In genomic region chr1:207822124-207822601, GRCh38 we compare ENCODE assay signal across 7 cellular contexts.
DNase-seq lines count a peak whose midpoint lies in the region; ATAC-seq and TF ChIP-seq lines count a peak whose summit lies in the region.

No MANE protein-coding gene starts in this region.

- TF ChIP-seq CTCF in gastrocnemius medialis (IDR thresholded peaks at IDR 0.05 in 4 of 5, conservative IDR thresholded peaks at IDR 0.05 in 1 of 5) = no peak

- DNase-seq in activated naive CD4-positive, alpha-beta T cell treated with anti-CD3 and anti-CD28 coated beads, Interleukin-2, amount 50 U/mL, for 72 hours (ENCODE audit: low spot score in 2 of 2) = no peak
- peak in 1 of 2 donors; percentile 32 for DNase-seq in gastrocnemius medialis
- DNase-seq in NCI-H748 treated with DMSO at 0.1 percent for 48 hours (lab: John Stamatoyannopoulos, UW) = no peak
- DNase-seq in NCI-H2227 treated with DMSO at 0.1 percent for 48 hours (lab: John Stamatoyannopoulos, UW) = no peak
- DNase-seq in stimulated activated CD4-positive, alpha-beta T cell treated with anti-CD3 and anti-CD28 coated beads, Interleukin-12 subunit alpha, Interleukin-12 subunit beta, amount 100 ng/mL, for 4 hours = no peak

- peak overlapping the region; percentile 94 to 97 for H3K27ac Mint-ChIP-seq in activated naive CD4-positive, alpha-beta T cell treated with anti-CD3 and anti-CD28 coated beads, Interleukin-2, amount 50 U/mL, for 72 hours

- ATAC-seq in GM18909 (IDR thresholded peaks at IDR 0.05; ENCODE audit: poor library complexity, unreplicated experiment) = peak; percentile 47
- peak; percentile 36 for ATAC-seq in HG02642 (IDR thresholded peaks at IDR 0.05; ENCODE audit: poor library complexity, unreplicated experiment)
- no peak for ATAC-seq in activated naive CD4-positive, alpha-beta T cell treated with anti-CD3 and anti-CD28 coated beads, Interleukin-2, amount 50 U/mL, for 72 hours
- ATAC-seq in gastrocnemius medialis = no peak

- in situ Hi-C loops in gastrocnemius medialis (cut with MboI; ENCODE audit: low sequenced_read_pairs in 4 of 4) = loop anchor here in 2 of 4 donors (10.0 to 25.0 kb wide), 2 partner anchors 53 to 1135 kb away; partner anchors contain the start of gene MAPKAPK2 (in 1 of the 2)

- intact Hi-C loops in gastrocnemius medialis (cut with DNase I; ENCODE audit: low total_unique reads) = no loop called here

- no peaks in the 10 kb centered on the region for H3K9me3 Mint-ChIP-seq in activated naive CD4-positive, alpha-beta T cell treated with anti-CD3 and anti-CD28 coated beads, Interleukin-2, amount 50 U/mL, for 72 hours

- peaks cover 2 to 36% of the 10 kb centered on the region in 2 donors for H3K36me3 ChIP-seq in gastrocnemius medialis

- no peaks in the 10 kb centered on the region for H3K27me3 ChIP-seq in gastrocnemius medialis

- no peak for TF ChIP-seq POLR2A in gastrocnemius medialis (IDR thresholded peaks at IDR 0.05)

- peaks cover 24 to 62% of the 10 kb centered on the region in 2 donors for H3K4me1 ChIP-seq in gastrocnemius medialis

- no peaks in the 10 kb centered on the region for H3K9me3 ChIP-seq in gastrocnemius medialis

- H3K4me3 ChIP-seq in gastrocnemius medialis = peak overlapping the region; percentile 91 to 96 (median 94)

- peaks cover 0 to 45% of the 10 kb centered on the region in 2 donors for H3K36me3 Mint-ChIP-seq in activated naive CD4-positive, alpha-beta T cell treated with anti-CD3 and anti-CD28 coated beads, Interleukin-2, amount 50 U/mL, for 72 hours

- peak overlapping the region; percentile 96 to 100 (median 99) for H3K27ac ChIP-seq in gastrocnemius medialis

Comparison
In these comparisons a context has a peak if more than half of its experiments do, and no peak if none do; other contexts are left out.
1. ATAC-seq: peak in GM18909 (single experiment) and HG02642 (single experiment); none in activated naive CD4-positive, alpha-beta T cell treated with anti-CD3 and anti-CD28 coated beads, Interleukin-2, amount 50 U/mL, for 72 hours (0 of 2) and gastrocnemius medialis (0 of 2).